Comparison of ENCODE assay signal across 15 cellular contexts in genomic region chr16:56506941-56507340, GRCh38. TPM values are rescaled to one million over a fixed set of nuclear protein-coding genes. Genes with fewer than 3 reads are reported as not detected.
DNase-seq lines count a peak whose midpoint lies in the region; ATAC-seq and TF ChIP-seq lines count a peak whose summit lies in the region.
"Had no signal": no experiment of that assay in that cellular context is flagged by ENCODE, and none has a peak within 500 bp of the region (broad histone marks: within the 10 kb centered on the region; RNA-seq: fewer than 3 reads in every experiment).

No MANE protein-coding gene starts in this region.

- H3K4me3 ChIP-seq in fibroblast of villous mesenchyme (ENCODE audit: low read depth, low read length) (no peak overlapping the region), suprapubic skin (no peak overlapping the region), MG63 (no peak overlapping the region)
- H3K4me3 ChIP-seq: cardiac muscle cell, right lobe of liver had no signal

- intact Hi-C loops in MCF 10A (cut with micrococcal nuclease), result no loop called here

- H3K4me1 Mint-ChIP-seq in MCF 10A (ENCODE audit: insufficient read depth, unreplicated experiment), result no peaks in the 10 kb centered on the region

- peak; percentile 29 for DNase-seq in HT1080 (ENCODE audit: low read depth)
- DNase-seq in MCF 10A (ENCODE audit: unreplicated experiment), result no peak
- peak; percentile 27 for DNase-seq in fibroblast of villous mesenchyme (ENCODE audit: low read depth)
- DNase-seq in suprapubic skin (ENCODE audit: low spot score in 2 of 2), result no peak
- no peak for DNase-seq in iPS-NIHi11 (ENCODE audit: low spot score)
- no peak for DNase-seq in KG1 (lab: John Stamatoyannopoulos, UW)
- DNase-seq in MG63, result no peak
- DNase-seq: activated CD4-positive, alpha-beta T cell treated with anti-CD3 and anti-CD28 coated beads for 1 hour; Karpas-422; right lobe of liver had no signal

- CTCF ChIA-PET in MCF 10A (lab: Yijun Ruan, JAX), result interaction anchor here (0.8 to 2.6 kb wide), 5 partner anchors 26 to 195 kb away, joined by 3 to 15 read pairs (median 5); no protein-coding TSS in a partner anchor

- peak overlapping the region; percentile 37 for H3K27ac ChIP-seq in suprapubic skin
- H3K27ac ChIP-seq: cardiac muscle cell, right lobe of liver had no signal

- POLR2A ChIA-PET in MCF 10A (lab: Yijun Ruan, JAX), result interaction anchor here (0.6 to 2.8 kb wide), 13 partner anchors 12 to 184 kb away, joined by 3 to 13 read pairs (median 4); partner anchors contain the start of genes MT1E, MT1X, MT2A and NUDT21

- H3K4me3 Mint-ChIP-seq in MCF 10A (ENCODE audit: unreplicated experiment), result no peak overlapping the region
- H3K4me3 Mint-ChIP-seq: activated T-helper 1 cell treated with anti-CD3 and anti-CD28 coated beads, Interleukin-12 subunit alpha, Interleukin-12 subunit beta, Interleukin-2, Interleukin-4 antibody, amounts not matched to agents 30 ng/mL and 10 ng/mL and 1 ng/mL, durations not matched to agents 14 hours and 24 hours and 36 hours had no signal

- no peaks in the 10 kb centered on the region for H3K27me3 ChIP-seq in suprapubic skin
- H3K27me3 ChIP-seq in MG63, result no peaks in the 10 kb centered on the region
- H3K27me3 ChIP-seq: cardiac muscle cell, right lobe of liver had no signal

- H3K9me3 ChIP-seq in suprapubic skin (no peaks in the 10 kb centered on the region), MG63 (no peaks in the 10 kb centered on the region)
- H3K9me3 ChIP-seq: right lobe of liver had no signal

- no TSS peak for BruUV-seq in MCF 10A (replicated peaks; lab: Mats Ljungman, UMichigan)

- no peak for TF ChIP-seq POLR2A in suprapubic skin (IDR thresholded peaks at IDR 0.05)

- H3K27ac Mint-ChIP-seq in MCF 10A (ENCODE audit: low read depth, unreplicated experiment), result peak overlapping the region; percentile 21
- H3K27ac Mint-ChIP-seq: activated T-helper 1 cell treated with anti-CD3 and anti-CD28 coated beads, Interleukin-12 subunit alpha, Interleukin-12 subunit beta, Interleukin-2, Interleukin-4 antibody, amounts not matched to agents 30 ng/mL and 10 ng/mL and 1 ng/mL, durations not matched to agents 14 hours and 24 hours and 36 hours had no signal

- ATAC-seq in HG03571 (IDR thresholded peaks at IDR 0.05; ENCODE audit: unreplicated experiment), result no peak
- ATAC-seq: right lobe of liver had no signal

- TF ChIP-seq EP300 in suprapubic skin (IDR thresholded peaks at IDR 0.05), result no peak

- H3K27me3 Mint-ChIP-seq in MCF 10A (ENCODE audit: insufficient read depth, unreplicated experiment), result no peaks in the 10 kb centered on the region

- peaks cover 17% of the 10 kb centered on the region for H3K4me1 ChIP-seq in suprapubic skin
- H3K4me1 ChIP-seq: right lobe of liver had no signal

- H3K36me3 Mint-ChIP-seq in MCF 10A (ENCODE audit: insufficient read depth, unreplicated experiment), result peaks cover 77% of the 10 kb centered on the region

- TF ChIP-seq CTCF in MCF 10A (IDR thresholded peaks at IDR 0.05; ENCODE audit: unreplicated experiment) (no peak), fibroblast of villous mesenchyme (IDR thresholded peaks at IDR 0.05; ENCODE audit: insufficient read depth, low read depth, low read length) (no peak), suprapubic skin (IDR thresholded peaks at IDR 0.05) (no peak)

- H3K36me3 ChIP-seq in suprapubic skin (peaks cover 76% of the 10 kb centered on the region), MG63 (peaks cover 59% of the 10 kb centered on the region)

- H3K9me3 Mint-ChIP-seq in MCF 10A (ENCODE audit: unreplicated experiment), result no peaks in the 10 kb centered on the region
- H3K9me3 Mint-ChIP-seq: activated T-helper 1 cell treated with anti-CD3 and anti-CD28 coated beads, Interleukin-12 subunit alpha, Interleukin-12 subunit beta, Interleukin-2, Interleukin-4 antibody, amounts not matched to agents 30 ng/mL and 10 ng/mL and 1 ng/mL, durations not matched to agents 14 hours and 24 hours and 36 hours had no signal

RNA-seq across cellular contexts. Expression of gene BBS2, which starts 12.9 kb away (rescaled TPM):
- 18.9 and 23.3 TPM in 2 replicates for total RNA-seq in HT1080 (2014; rRNA removed; shearing (Covaris generic))
- 30.2 and 40.1 TPM in 2 replicates for polyA plus RNA-seq in HT1080 (2015; cell fraction: cytosol; rRNA removed)
- polyA plus RNA-seq in HT1080 (2015; cell fraction: nucleus; rRNA removed), result 92.8 and 97.7 TPM in 2 replicates
- total RNA-seq in MCF 10A (2022) (23.9 and 25.8 TPM in 2 replicates), fibroblast of villous mesenchyme (48.3 and 60.5 TPM in 2 replicates), suprapubic skin (100 to 1,000 TPM in 2 of 4 donors, 10 to 100 TPM in 2; 79.2 to 237 (median 99.2) TPM)
- total RNA-seq in MG63 (2014; rRNA removed; shearing (Covaris generic); ENCODE audit: low replicate concordance), result 99.1 and 141 TPM in 2 replicates

RNA-seq across cellular contexts. Expression of gene OGFOD1, which starts 55.6 kb away (rescaled TPM):
- total RNA-seq in HT1080 (2014; rRNA removed; shearing (Covaris generic)), result 99.0 and 121 TPM in 2 replicates
- polyA plus RNA-seq in HT1080 (2015; cell fraction: cytosol; rRNA removed), result 86.7 and 113 TPM in 2 replicates
- 112 and 123 TPM in 2 replicates for polyA plus RNA-seq in HT1080 (2015; cell fraction: nucleus; rRNA removed)
- total RNA-seq in MCF 10A (2022), result 68.5 and 72.5 TPM in 2 replicates
- 65.6 and 74.7 TPM in 2 replicates for total RNA-seq in fibroblast of villous mesenchyme
- 10 to 100 TPM; 23.8 to 31.9 (median 25.8) TPM for total RNA-seq in suprapubic skin
- 217 and 688 TPM in 2 replicates for total RNA-seq in MG63 (2014; rRNA removed; shearing (Covaris generic); ENCODE audit: low replicate concordance)

RNA-seq across cellular contexts. Expression of gene NUDT21, which starts 55.8 kb away (rescaled TPM):
- 235 and 404 TPM in 2 replicates for total RNA-seq in HT1080 (2014; rRNA removed; shearing (Covaris generic))
- 114 and 137 TPM in 2 replicates for polyA plus RNA-seq in HT1080 (2015; cell fraction: cytosol; rRNA removed)
- 113 and 116 TPM in 2 replicates for polyA plus RNA-seq in HT1080 (2015; cell fraction: nucleus; rRNA removed)
- 81.7 and 83.4 TPM in 2 replicates for total RNA-seq in MCF 10A (2022)
- 59.9 and 83.8 TPM in 2 replicates for total RNA-seq in fibroblast of villous mesenchyme
- total RNA-seq in suprapubic skin, result 10 to 100 TPM; 36.9 to 49.8 (median 39.9) TPM
- total RNA-seq in MG63 (2014; rRNA removed; shearing (Covaris generic); ENCODE audit: low replicate concordance), result 191 and 387 TPM in 2 replicates

RNA-seq across cellular contexts. Expression of gene MT4, which starts 57.9 kb away (rescaled TPM):
- not detected in 2 replicates for total RNA-seq in HT1080 (2014; rRNA removed; shearing (Covaris generic))
- not detected in 2 replicates for polyA plus RNA-seq in HT1080 (2015; cell fraction: cytosol; rRNA removed)
- not detected in 2 replicates for polyA plus RNA-seq in HT1080 (2015; cell fraction: nucleus; rRNA removed)
- not detected in 2 replicates for total RNA-seq in MCF 10A (2022)
- total RNA-seq in fibroblast of villous mesenchyme, result not detected in 2 replicates
- total RNA-seq in suprapubic skin, result 1,000 to 10,000 TPM in 1 of 4 donors, 100 to 1,000 TPM in 2, not detected in 1; 113 to 1,552 (median 179) TPM
- total RNA-seq in MG63 (2014; rRNA removed; shearing (Covaris generic); ENCODE audit: low replicate concordance), result not detected in 2 replicates
- total RNA-seq: activated T-helper 1 cell treated with anti-CD3 and anti-CD28 coated beads, Interleukin-12 subunit alpha, Interleukin-12 subunit beta, Interleukin-2, Interleukin-4 antibody, amounts not matched to agents 30 ng/mL and 10 ng/mL and 1 ng/mL, durations not matched to agents 14 hours and 24 hours and 36 hours; cardiac muscle cell; kidney epithelial cell; right lobe of liver; subcutaneous adipose tissue had no signal
- polyA plus RNA-seq: cardiac muscle cell had no signal

Comparison
In these comparisons a context has a peak if more than half of its experiments do, and no peak if none do; other contexts are left out.
1. DNase-seq: peak in HT1080 (single experiment) and fibroblast of villous mesenchyme (single experiment); none in MCF 10A (single experiment), suprapubic skin (0 of 2), iPS-NIHi11 (single experiment), KG1 (single experiment) and MG63 (single experiment).